14 cellular contexts compared by ENCODE assay signal in the genomic region with DNA sequence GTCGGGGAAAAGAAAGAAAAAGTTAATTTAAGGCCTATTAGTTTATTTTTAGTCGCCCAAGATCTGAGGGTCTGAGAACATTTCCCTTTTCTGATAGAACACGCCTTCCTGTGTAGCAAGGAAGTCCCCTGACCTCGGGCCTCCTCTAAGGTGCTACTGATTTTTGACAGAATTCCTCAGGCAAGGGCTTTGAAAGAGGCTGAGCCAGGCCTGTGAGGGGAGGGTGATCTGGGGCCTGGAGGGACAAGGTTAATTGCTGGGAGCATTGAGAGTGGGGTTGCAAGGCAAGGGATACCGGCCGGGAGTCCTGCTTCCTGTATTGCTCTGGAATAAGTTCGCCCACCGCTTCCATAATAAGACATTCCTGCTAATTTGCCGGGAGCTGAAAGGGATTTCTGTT.
DNase-seq lines count a peak whose midpoint lies in the region; ATAC-seq and TF ChIP-seq lines count a peak whose summit lies in the region.
"Had no signal": no experiment of that assay in that cellular context is flagged by ENCODE, and none has a peak within 500 bp of the region (broad histone marks: within the 10 kb centered on the region; RNA-seq: fewer than 3 reads in every experiment).

No MANE protein-coding gene starts in this region.

- DNase-seq in ELF-1 (ENCODE audit: low read depth, low spot score) (peak; percentile 94), UCSD-AML1 (lab: John Stamatoyannopoulos, UW; ENCODE audit: unreplicated experiment) (peak; percentile 44), islet precursor cell (peak; percentile 92), neural progenitor cell (ENCODE audit: low spot score) (peak; percentile 33), KG1 (lab: John Stamatoyannopoulos, UW) (no peak), NCI-H1105 (lab: John Stamatoyannopoulos, UW) (no peak)
- DNase-seq in central memory CD4-positive, alpha-beta T cell = no peak
- DNase-seq: AML-193; CD4-positive, alpha-beta T cell; DND-41; NCI-H82; SHP77 treated with DMSO at 0.1 percent for 48 hours had no signal

- peaks cover 10% of the 10 kb centered on the region for H3K27me3 Mint-ChIP-seq in neural progenitor cell (ENCODE audit: insufficient read depth, low read depth)

- H3K36me3 Mint-ChIP-seq in neural progenitor cell = no peaks in the 10 kb centered on the region

- no peak overlapping the region for H3K9ac ChIP-seq in neural progenitor cell

- H3K79me2 ChIP-seq in neural progenitor cell (ENCODE audit: low read depth) = no peaks in the 10 kb centered on the region

- no peak overlapping the region for H2AFZ ChIP-seq in neural progenitor cell (replicated peaks)

- peaks cover 5% of the 10 kb centered on the region for H3K9me3 Mint-ChIP-seq in neural progenitor cell
- H3K9me3 Mint-ChIP-seq: CD4-positive, alpha-beta T cell had no signal

- no peaks in the 10 kb centered on the region for H3K36me3 ChIP-seq in neural progenitor cell
- H3K36me3 ChIP-seq: HAP-1 had no signal

- H3F3A ChIP-seq in neural progenitor cell (ENCODE audit: low read depth) = peaks cover 9% of the 10 kb centered on the region

- peaks cover 40% of the 10 kb centered on the region for H3K4me1 ChIP-seq in neural progenitor cell
- H3K4me1 ChIP-seq: HAP-1 had no signal

- ATAC-seq in GM18867 (IDR thresholded peaks at IDR 0.05; ENCODE audit: unreplicated experiment) = no peak

- peaks cover 49% of the 10 kb centered on the region for H3K4me1 Mint-ChIP-seq in neural progenitor cell

- no peak for TF ChIP-seq CTCF in neural progenitor cell (IDR thresholded peaks at IDR 0.05)

- no peak overlapping the region for H3K4me2 ChIP-seq in neural progenitor cell

- peak overlapping the region; percentile 62 for H3K27ac Mint-ChIP-seq in neural progenitor cell
- H3K27ac Mint-ChIP-seq: CD4-positive, alpha-beta T cell had no signal

- no peak overlapping the region for H3K4me3 Mint-ChIP-seq in neural progenitor cell
- H3K4me3 Mint-ChIP-seq: CD4-positive, alpha-beta T cell had no signal

- H4K20me1 ChIP-seq in neural progenitor cell (ENCODE audit: low read depth) = no peaks in the 10 kb centered on the region

- H3K27ac ChIP-seq in neural progenitor cell = no peak overlapping the region

- no peak overlapping the region for H3K4me3 ChIP-seq in neural progenitor cell
- H3K4me3 ChIP-seq: HAP-1 had no signal

- no peaks in the 10 kb centered on the region for H3K9me3 ChIP-seq in neural progenitor cell (ENCODE audit: low read depth)
- H3K9me3 ChIP-seq: HAP-1 had no signal

- no peaks in the 10 kb centered on the region for H3K27me3 ChIP-seq in neural progenitor cell

Comparison
In these comparisons a context has a peak if more than half of its experiments do, and no peak if none do; other contexts are left out.
1. DNase-seq: peak in ELF-1 (single experiment), UCSD-AML1 (single experiment), islet precursor cell (single experiment) and neural progenitor cell (single experiment); none in central memory CD4-positive, alpha-beta T cell (single experiment), KG1 (single experiment) and NCI-H1105 (single experiment).